Comparison of ENCODE assay signal across 1 cellular context in the genomic region with DNA sequence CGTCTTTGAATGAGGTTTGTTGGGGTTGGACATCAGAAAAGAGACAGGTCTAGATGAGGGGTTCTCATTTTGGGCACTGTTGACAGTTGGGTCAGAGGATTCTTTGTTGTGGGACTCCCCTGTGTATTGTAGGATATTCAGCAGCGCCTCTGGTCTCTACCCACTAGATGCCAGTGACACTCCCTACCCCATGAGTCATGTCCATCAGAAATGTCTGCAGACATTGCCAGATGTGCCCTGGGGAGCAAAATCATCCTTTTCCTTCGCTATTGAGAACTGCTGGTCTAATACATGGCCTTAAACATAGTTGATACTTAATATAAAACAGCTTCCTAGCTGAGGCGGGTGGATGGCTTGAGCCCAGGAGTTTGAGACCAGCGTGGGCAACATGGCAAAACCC.
TF ChIP-seq lines count a peak whose summit lies in the region.

No MANE protein-coding gene starts in this region.

TF ChIP-seq in HepG2, 621 proteins besides CTCF, POLR2A, EP300 and RAD21:
- 0 out of 2 replicates have a peak, but pooled peaks have one; percentile 64 for TF ChIP-seq ZNF530 (CRISPR knock-in tag; IDR thresholded peaks at IDR 0.05; ENCODE audit: low read depth)
- no peak for TF ChIP-seq REL (CRISPR knock-in tag; conservative IDR thresholded peaks at IDR 0.05)
- no peak for TF ChIP-seq ZC3H4 (CRISPR knock-in tag; IDR thresholded peaks at IDR 0.05; ENCODE audit: borderline replicate concordance)
- TF ChIP-seq FOSL2 (CRISPR knock-in tag; IDR thresholded peaks at IDR 0.05): peak; percentile 59; the same call in 1 of the 2 replicates
- 0 out of 2 replicates have a peak, but pooled peaks have one; percentile 27 for TF ChIP-seq PHF20 (CRISPR knock-in tag; IDR thresholded peaks at IDR 0.05)
- TF ChIP-seq, protein P1, sequence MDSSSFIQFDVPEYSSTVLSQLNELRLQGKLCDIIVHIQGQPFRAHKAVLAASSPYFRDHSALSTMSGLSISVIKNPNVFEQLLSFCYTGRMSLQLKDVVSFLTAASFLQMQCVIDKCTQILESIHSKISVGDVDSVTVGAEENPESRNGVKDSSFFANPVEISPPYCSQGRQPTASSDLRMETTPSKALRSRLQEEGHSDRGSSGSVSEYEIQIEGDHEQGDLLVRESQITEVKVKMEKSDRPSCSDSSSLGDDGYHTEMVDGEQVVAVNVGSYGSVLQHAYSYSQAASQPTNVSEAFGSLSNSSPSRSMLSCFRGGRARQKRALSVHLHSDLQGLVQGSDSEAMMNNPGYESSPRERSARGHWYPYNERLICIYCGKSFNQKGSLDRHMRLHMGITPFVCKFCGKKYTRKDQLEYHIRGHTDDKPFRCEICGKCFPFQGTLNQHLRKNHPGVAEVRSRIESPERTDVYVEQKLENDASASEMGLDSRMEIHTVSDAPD (CRISPR knock-in tag; IDR thresholded peaks at IDR 0.05): 0 out of 2 replicates have a peak, but pooled peaks have one; percentile 7
